13 cellular contexts compared by ENCODE assay signal in the genomic region with DNA sequence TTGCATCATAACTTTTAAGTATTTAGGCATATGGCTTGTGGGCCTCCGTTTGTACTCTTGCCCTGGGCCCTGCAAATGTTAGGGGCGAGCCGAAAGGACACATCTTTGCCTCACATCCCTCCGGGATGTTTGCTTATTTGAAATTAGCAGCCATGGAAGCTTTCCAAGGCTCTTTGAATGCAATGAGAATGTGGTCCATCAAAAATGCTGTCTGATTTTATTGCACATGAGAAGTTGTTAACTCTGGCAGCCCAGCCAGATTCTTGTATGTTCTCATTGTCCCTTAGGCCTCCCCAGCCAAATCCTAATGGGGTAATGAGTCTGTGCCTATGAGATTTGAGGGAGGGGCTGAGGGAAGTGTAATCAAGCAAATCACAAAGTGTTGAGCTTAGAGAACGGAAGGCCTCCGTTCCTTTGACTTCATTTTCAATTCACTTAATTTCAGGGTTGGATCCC.
DNase-seq lines count a peak whose midpoint lies in the region; ATAC-seq and TF ChIP-seq lines count a peak whose summit lies in the region.
"Had no signal": no experiment of that assay in that cellular context is flagged by ENCODE, and none has a peak within 500 bp of the region (broad histone marks: within the 10 kb centered on the region; RNA-seq: fewer than 3 reads in every experiment).

No MANE protein-coding gene starts in this region.

- no peak overlapping the region for H3K4me3 Mint-ChIP-seq in MCF 10A (ENCODE audit: unreplicated experiment)
- no peak overlapping the region for H3K4me3 Mint-ChIP-seq in natural killer cell treated with Interleukin-12 subunit alpha and Interleukin-12 subunit beta and Interleukin-15 and Interleukin-18, amount 100 ng/mL, for 72 hours
- H3K4me3 Mint-ChIP-seq: activated T-helper 1 cell treated with anti-CD3 and anti-CD28 coated beads, Interleukin-12 subunit alpha, Interleukin-12 subunit beta, Interleukin-2, Interleukin-4 antibody, amounts not matched to agents 30 ng/mL and 10 ng/mL and 1 ng/mL, durations not matched to agents 14 hours and 24 hours and 36 hours; WTC11 had no signal

- DNase-seq in breast epithelium (ENCODE audit: low spot score in 2 of 2) (peak in 1 of 2 donors; percentile 22), MCF 10A (ENCODE audit: unreplicated experiment) (no peak), body of pancreas (peak in 3 of 4 donors; percentile 10 to 34 (median 28)), left lung (no peak), ureter (ENCODE audit: low spot score) (peak; percentile 52), thyroid gland (no peak), ecto neural progenitor cell (ENCODE audit: low spot score) (no peak)
- no peak for DNase-seq in natural killer cell treated with Interleukin-12 subunit alpha and Interleukin-12 subunit beta and Interleukin-15 and Interleukin-18, amount 100 ng/mL, for 72 hours (ENCODE audit: low spot score)
- DNase-seq: NCI-H187, trophoblast cell had no signal

- intact Hi-C loops in breast epithelium (cut with DNase I; ENCODE audit: low total_unique reads) (no loop called here), MCF 10A (cut with micrococcal nuclease) (no loop called here), body of pancreas (cut with DNase I) (no loop called here), left lung (cut with DNase I) (no loop called here), thyroid gland (cut with DNase I) (no loop called here)

- H3K36me3 Mint-ChIP-seq in MCF 10A (ENCODE audit: insufficient read depth, unreplicated experiment), result no peaks in the 10 kb centered on the region
- H3K36me3 Mint-ChIP-seq in natural killer cell treated with Interleukin-12 subunit alpha and Interleukin-12 subunit beta and Interleukin-15 and Interleukin-18, amount 100 ng/mL, for 72 hours, result no peaks in the 10 kb centered on the region

- ATAC-seq in body of pancreas (no peak), left lung (peak; percentile 41)
- no peak for ATAC-seq in natural killer cell treated with Interleukin-12 subunit alpha and Interleukin-12 subunit beta and Interleukin-15 and Interleukin-18, amount 100 ng/mL, for 72 hours
- ATAC-seq: WTC11 had no signal

- no peak overlapping the region for H3K27ac Mint-ChIP-seq in MCF 10A (ENCODE audit: low read depth, unreplicated experiment)
- H3K27ac Mint-ChIP-seq in natural killer cell treated with Interleukin-12 subunit alpha and Interleukin-12 subunit beta and Interleukin-15 and Interleukin-18, amount 100 ng/mL, for 72 hours, result no peak overlapping the region
- H3K27ac Mint-ChIP-seq: activated T-helper 1 cell treated with anti-CD3 and anti-CD28 coated beads, Interleukin-12 subunit alpha, Interleukin-12 subunit beta, Interleukin-2, Interleukin-4 antibody, amounts not matched to agents 30 ng/mL and 10 ng/mL and 1 ng/mL, durations not matched to agents 14 hours and 24 hours and 36 hours had no signal

- no peaks in the 10 kb centered on the region for H3K4me1 Mint-ChIP-seq in MCF 10A (ENCODE audit: insufficient read depth, unreplicated experiment)
- H3K4me1 Mint-ChIP-seq in natural killer cell treated with Interleukin-12 subunit alpha and Interleukin-12 subunit beta and Interleukin-15 and Interleukin-18, amount 100 ng/mL, for 72 hours (ENCODE audit: low read depth in 2 of 2), result no peaks in the 10 kb centered on the region

- no peaks in the 10 kb centered on the region for H3K9me3 Mint-ChIP-seq in MCF 10A (ENCODE audit: unreplicated experiment)
- peaks cover 9% of the 10 kb centered on the region for H3K9me3 Mint-ChIP-seq in natural killer cell treated with Interleukin-12 subunit alpha and Interleukin-12 subunit beta and Interleukin-15 and Interleukin-18, amount 100 ng/mL, for 72 hours
- H3K9me3 Mint-ChIP-seq: activated T-helper 1 cell treated with anti-CD3 and anti-CD28 coated beads, Interleukin-12 subunit alpha, Interleukin-12 subunit beta, Interleukin-2, Interleukin-4 antibody, amounts not matched to agents 30 ng/mL and 10 ng/mL and 1 ng/mL, durations not matched to agents 14 hours and 24 hours and 36 hours had no signal

- H3K9me3 ChIP-seq in breast epithelium, result no peaks in the 10 kb centered on the region
- H3K9me3 ChIP-seq in body of pancreas, result no peaks in the 10 kb centered on the region
- H3K9me3 ChIP-seq in left lung, result no peaks in the 10 kb centered on the region
- H3K9me3 ChIP-seq in thyroid gland, result no peaks in the 10 kb centered on the region

- TF ChIP-seq CTCF in breast epithelium (IDR thresholded peaks at IDR 0.05) (no peak), MCF 10A (IDR thresholded peaks at IDR 0.05; ENCODE audit: unreplicated experiment) (no peak), body of pancreas (IDR thresholded peaks at IDR 0.05) (no peak), left lung (IDR thresholded peaks at IDR 0.05) (no peak), thyroid gland (IDR thresholded peaks at IDR 0.05) (no peak)

- no peaks in the 10 kb centered on the region for H3K36me3 ChIP-seq in breast epithelium
- H3K36me3 ChIP-seq in body of pancreas (replicated peaks in 1 of 2; ENCODE audit: insufficient read depth in 1 of 2, low read depth in 2 of 2), result no peaks in the 10 kb centered on the region
- no peaks in the 10 kb centered on the region for H3K36me3 ChIP-seq in left lung
- no peaks in the 10 kb centered on the region for H3K36me3 ChIP-seq in thyroid gland

- POLR2A ChIA-PET in MCF 10A (lab: Yijun Ruan, JAX), result no interaction called here

- no peak for TF ChIP-seq POLR2A in breast epithelium (IDR thresholded peaks at IDR 0.05)
- no peak for TF ChIP-seq POLR2A in body of pancreas (IDR thresholded peaks at IDR 0.05)
- no peak for TF ChIP-seq POLR2A in thyroid gland (IDR thresholded peaks at IDR 0.05)

- H3K4me1 ChIP-seq in breast epithelium (no peaks in the 10 kb centered on the region), body of pancreas (peaks cover 29% of the 10 kb centered on the region), left lung (peaks cover 0 to 6% of the 10 kb centered on the region in 2 donors), thyroid gland (peaks cover 0 to 7% of the 10 kb centered on the region in 2 donors)

- H3K4me3 ChIP-seq in breast epithelium, result no peak overlapping the region
- H3K4me3 ChIP-seq in body of pancreas, result no peak overlapping the region
- no peak overlapping the region for H3K4me3 ChIP-seq in left lung
- H3K4me3 ChIP-seq in thyroid gland (replicated peaks in 1 of 3), result no peak overlapping the region

- H3K27me3 ChIP-seq in breast epithelium (no peaks in the 10 kb centered on the region), body of pancreas (no peaks in the 10 kb centered on the region), left lung (no peaks in the 10 kb centered on the region), thyroid gland (no peaks in the 10 kb centered on the region)

- 58 to 65% methylated on average over 5 to 6 of the region's 6 CpGs for WGBS in body of pancreas, 2 donors
- WGBS in thyroid gland, 2 donors, result 77 to 80% methylated on average over 6 of the region's 6 CpGs

- H3K27ac ChIP-seq in breast epithelium, result peak overlapping the region; percentile 45 to 60
- H3K27ac ChIP-seq in body of pancreas, result peak overlapping the region; percentile 54 to 76 (median 70)
- peak overlapping the region in 1 of 2 donors; percentile 23 for H3K27ac ChIP-seq in left lung
- H3K27ac ChIP-seq in thyroid gland, result no peak overlapping the region
- H3K27ac ChIP-seq: C4-2B had no signal

- CTCF ChIA-PET in MCF 10A (lab: Yijun Ruan, JAX), result interaction anchor here (0.8 to 1.3 kb wide), 3 partner anchors 16 to 182 kb away, joined by 3 to 4 read pairs (median 3); no protein-coding TSS in a partner anchor

- H3K27me3 Mint-ChIP-seq in MCF 10A (ENCODE audit: insufficient read depth, unreplicated experiment), result no peaks in the 10 kb centered on the region
- no peaks in the 10 kb centered on the region for H3K27me3 Mint-ChIP-seq in natural killer cell treated with Interleukin-12 subunit alpha and Interleukin-12 subunit beta and Interleukin-15 and Interleukin-18, amount 100 ng/mL, for 72 hours

- BruUV-seq in MCF 10A (replicated peaks; lab: Mats Ljungman, UMichigan), result no TSS peak

Comparison
In these comparisons a context has a peak if more than half of its experiments do, and no peak if none do; other contexts are left out.
1. DNase-seq: peak in body of pancreas (3 of 4) and ureter (single experiment); none in MCF 10A (single experiment), left lung (0 of 2), thyroid gland (0 of 2), natural killer cell treated with Interleukin-12 subunit alpha and Interleukin-12 subunit beta and Interleukin-15 and Interleukin-18, amount 100 ng/mL, for 72 hours (single experiment) and ecto neural progenitor cell (single experiment).
2. H3K27ac ChIP-seq: peak in breast epithelium (2 of 2) and body of pancreas (4 of 4); none in thyroid gland (0 of 3).